Comparison of ENCODE assay signal across 8 cellular contexts in the genomic region with DNA sequence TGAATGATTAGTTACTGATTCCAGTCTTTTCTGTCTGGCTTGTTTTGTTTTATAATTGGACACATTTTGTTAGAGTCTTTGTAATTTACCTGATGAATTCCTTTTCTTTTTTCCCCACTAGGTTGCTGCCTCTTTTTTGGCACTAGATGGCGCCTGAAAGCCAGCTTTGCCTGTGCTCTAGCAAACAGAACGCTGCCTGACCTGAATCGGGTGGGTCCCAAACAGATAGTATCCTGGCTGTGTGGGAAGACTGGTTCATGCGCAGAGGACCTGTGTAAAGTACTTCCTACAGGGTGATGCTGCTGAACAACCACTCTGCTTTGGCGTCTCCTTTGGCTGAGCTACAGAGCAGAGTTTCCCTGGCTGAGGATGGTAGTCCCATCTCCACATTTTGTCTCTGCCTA.
DNase-seq lines count a peak whose midpoint lies in the region; ATAC-seq and TF ChIP-seq lines count a peak whose summit lies in the region.

No MANE protein-coding gene starts in this region.

- peaks cover 19% of the 10 kb centered on the region for H3K9me3 ChIP-seq in RWPE2 (ENCODE audit: severe bottlenecking)

- peaks cover 4% of the 10 kb centered on the region; the same call in 1 of the 2 replicates for H3K36me3 ChIP-seq in RWPE2 (ENCODE audit: low read depth)

- TF ChIP-seq CTCF in RWPE2 (IDR thresholded peaks at IDR 0.05; ENCODE audit: poor library complexity, severe bottlenecking) (peak; percentile 66), retinal pigment epithelial cell (conservative IDR thresholded peaks at IDR 0.05; ENCODE audit: low read depth, low read length) (peak; percentile 57)

- no peaks in the 10 kb centered on the region for H3K27me3 ChIP-seq in RWPE2 (ENCODE audit: insufficient read depth, poor library complexity, severe bottlenecking)

- H3K4me3 ChIP-seq in RWPE2 (ENCODE audit: severe bottlenecking) (no peak overlapping the region), retinal pigment epithelial cell (ENCODE audit: low read length) (no peak overlapping the region)

- ATAC-seq in HG02885 (IDR thresholded peaks at IDR 0.05; ENCODE audit: poor library complexity, unreplicated experiment), result peak; percentile 59
- no peak for ATAC-seq in RWPE2 (ENCODE audit: low read depth)
- ATAC-seq in GM21825 (IDR thresholded peaks at IDR 0.05; ENCODE audit: unreplicated experiment), result no peak

- peak; percentile 17 for DNase-seq in NCI-H510A treated with DMSO at 0.1 percent for 48 hours (lab: John Stamatoyannopoulos, UW)
- DNase-seq in NCI-H510A (lab: John Stamatoyannopoulos, UW), result no peak
- DNase-seq in RWPE2 (ENCODE audit: low spot score), result no peak
- peak; percentile 21 for DNase-seq in dermis blood vessel endothelial cell
- DNase-seq in retinal pigment epithelial cell (ENCODE audit: low read depth), result no peak
- DNase-seq in G401 (ENCODE audit: low spot score), result no peak

- in situ Hi-C loops in G401 (cut with HindIII; ENCODE audit: low sequenced_read_pairs), result no loop called here

- H3K4me1 ChIP-seq in RWPE2 (ENCODE audit: insufficient read depth, poor library complexity, severe bottlenecking), result no peaks in the 10 kb centered on the region

- H3K27ac ChIP-seq in RWPE2 (ENCODE audit: poor library complexity, severe bottlenecking), result no peak overlapping the region

Comparison
In these comparisons a context has a peak if more than half of its experiments do, and no peak if none do; other contexts are left out.
1. DNase-seq: peak in NCI-H510A treated with DMSO at 0.1 percent for 48 hours (single experiment) and dermis blood vessel endothelial cell (single experiment); none in NCI-H510A (single experiment), RWPE2 (single experiment), retinal pigment epithelial cell (single experiment) and G401 (single experiment).